Comparison of ENCODE assay signal across 2 cellular contexts in the genomic region with DNA sequence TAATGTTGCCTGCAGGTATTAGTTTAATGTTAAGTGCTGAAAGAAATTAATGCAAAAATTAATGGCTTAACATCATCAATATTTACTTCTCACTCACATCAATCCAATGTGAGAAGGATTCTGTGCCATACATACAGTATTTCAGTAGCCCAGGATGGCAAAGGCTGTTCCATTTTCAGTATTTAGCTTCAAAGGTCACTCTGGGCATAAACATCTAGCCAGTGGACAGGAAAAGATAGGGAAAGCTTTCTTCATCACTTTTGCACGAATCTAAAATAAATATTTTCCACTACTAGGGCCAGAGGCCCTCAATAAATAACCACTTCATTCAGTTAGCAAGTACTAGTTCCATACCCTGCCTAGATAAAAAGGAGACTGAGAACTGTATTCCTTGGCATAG.
TF ChIP-seq lines count a peak whose summit lies in the region.

No MANE protein-coding gene starts in this region.

TF ChIP-seq in liver, 16 proteins besides CTCF, POLR2A, EP300 and RAD21 (continued from another document):
- no peak for TF ChIP-seq GABPA (IDR thresholded peaks at IDR 0.05 in 1 of 2, conservative IDR thresholded peaks at IDR 0.05 in 1 of 2)
TF ChIP-seq in liver: peak in this region for 2.

TF ChIP-seq in HepG2, 621 proteins besides CTCF, POLR2A, EP300 and RAD21 (continued from another document):
- TF ChIP-seq, protein P1, sequence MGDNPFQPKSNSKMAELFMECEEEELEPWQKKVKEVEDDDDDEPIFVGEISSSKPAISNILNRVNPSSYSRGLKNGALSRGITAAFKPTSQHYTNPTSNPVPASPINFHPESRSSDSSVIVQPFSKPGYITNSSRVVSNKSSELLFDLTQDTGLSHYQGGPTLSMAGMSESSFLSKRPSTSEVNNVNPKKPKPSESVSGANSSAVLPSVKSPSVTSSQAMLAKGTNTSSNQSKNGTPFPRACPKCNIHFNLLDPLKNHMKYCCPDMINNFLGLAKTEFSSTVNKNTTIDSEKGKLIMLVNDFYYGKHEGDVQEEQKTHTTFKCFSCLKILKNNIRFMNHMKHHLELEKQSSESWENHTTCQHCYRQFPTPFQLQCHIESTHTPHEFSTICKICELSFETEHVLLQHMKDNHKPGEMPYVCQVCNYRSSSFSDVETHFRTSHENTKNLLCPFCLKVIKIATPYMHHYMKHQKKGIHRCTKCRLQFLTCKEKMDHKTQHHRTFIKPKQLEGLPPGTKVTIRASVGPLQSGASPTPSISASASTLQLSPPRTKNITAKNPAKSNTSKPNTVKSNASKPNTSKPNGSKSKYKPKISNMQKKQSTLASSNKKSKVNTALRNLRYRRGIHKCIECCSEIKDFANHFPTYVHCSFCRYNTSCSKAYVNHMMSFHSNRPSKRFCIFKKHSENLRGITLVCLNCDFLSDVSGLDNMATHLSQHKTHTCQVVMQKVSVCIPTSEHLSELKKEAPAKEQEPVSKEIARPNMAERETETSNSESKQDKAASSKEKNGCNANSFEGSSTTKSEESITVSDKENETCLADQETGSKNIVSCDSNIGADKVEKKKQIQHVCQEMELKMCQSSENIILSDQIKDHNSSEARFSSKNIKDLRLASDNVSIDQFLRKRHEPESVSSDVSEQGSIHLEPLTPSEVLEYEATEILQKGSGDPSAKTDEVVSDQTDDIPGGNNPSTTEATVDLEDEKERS (CRISPR knock-in tag; IDR thresholded peaks at IDR 0.05) = no peak
- TF ChIP-seq MLLT10 (CRISPR knock-in tag; IDR thresholded peaks at IDR 0.05) = no peak
- TF ChIP-seq KDM2A (CRISPR knock-in tag; IDR thresholded peaks at IDR 0.05; ENCODE audit: borderline replicate concordance, low read depth) = no peak
- TF ChIP-seq, protein P2, sequence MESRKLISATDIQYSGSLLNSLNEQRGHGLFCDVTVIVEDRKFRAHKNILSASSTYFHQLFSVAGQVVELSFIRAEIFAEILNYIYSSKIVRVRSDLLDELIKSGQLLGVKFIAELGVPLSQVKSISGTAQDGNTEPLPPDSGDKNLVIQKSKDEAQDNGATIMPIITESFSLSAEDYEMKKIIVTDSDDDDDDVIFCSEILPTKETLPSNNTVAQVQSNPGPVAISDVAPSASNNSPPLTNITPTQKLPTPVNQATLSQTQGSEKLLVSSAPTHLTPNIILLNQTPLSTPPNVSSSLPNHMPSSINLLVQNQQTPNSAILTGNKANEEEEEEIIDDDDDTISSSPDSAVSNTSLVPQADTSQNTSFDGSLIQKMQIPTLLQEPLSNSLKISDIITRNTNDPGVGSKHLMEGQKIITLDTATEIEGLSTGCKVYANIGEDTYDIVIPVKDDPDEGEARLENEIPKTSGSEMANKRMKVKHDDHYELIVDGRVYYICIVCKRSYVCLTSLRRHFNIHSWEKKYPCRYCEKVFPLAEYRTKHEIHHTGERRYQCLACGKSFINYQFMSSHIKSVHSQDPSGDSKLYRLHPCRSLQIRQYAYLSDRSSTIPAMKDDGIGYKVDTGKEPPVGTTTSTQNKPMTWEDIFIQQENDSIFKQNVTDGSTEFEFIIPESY (CRISPR knock-in tag; IDR thresholded peaks at IDR 0.05) = no peak
- no peak for TF ChIP-seq ZNF331 (CRISPR knock-in tag; IDR thresholded peaks at IDR 0.05)
- no peak for TF ChIP-seq SIX4 (CRISPR knock-in tag; IDR thresholded peaks at IDR 0.05)
- no peak for TF ChIP-seq U2AF1 (optimal IDR thresholded peaks at IDR 0.05; ENCODE audit: low read depth, low read length)
- TF ChIP-seq DMAP1 (CRISPR knock-in tag; IDR thresholded peaks at IDR 0.05) = no peak
- no peak for TF ChIP-seq AKAP8 (CRISPR knock-in tag; IDR thresholded peaks at IDR 0.05)
- no peak for TF ChIP-seq KAT7 (CRISPR knock-in tag; IDR thresholded peaks at IDR 0.05; ENCODE audit: borderline replicate concordance)
- TF ChIP-seq ZFY (CRISPR knock-in tag; IDR thresholded peaks at IDR 0.05) = no peak
- TF ChIP-seq HOXA3 (CRISPR knock-in tag; IDR thresholded peaks at IDR 0.05) = no peak
- TF ChIP-seq, protein P3, sequence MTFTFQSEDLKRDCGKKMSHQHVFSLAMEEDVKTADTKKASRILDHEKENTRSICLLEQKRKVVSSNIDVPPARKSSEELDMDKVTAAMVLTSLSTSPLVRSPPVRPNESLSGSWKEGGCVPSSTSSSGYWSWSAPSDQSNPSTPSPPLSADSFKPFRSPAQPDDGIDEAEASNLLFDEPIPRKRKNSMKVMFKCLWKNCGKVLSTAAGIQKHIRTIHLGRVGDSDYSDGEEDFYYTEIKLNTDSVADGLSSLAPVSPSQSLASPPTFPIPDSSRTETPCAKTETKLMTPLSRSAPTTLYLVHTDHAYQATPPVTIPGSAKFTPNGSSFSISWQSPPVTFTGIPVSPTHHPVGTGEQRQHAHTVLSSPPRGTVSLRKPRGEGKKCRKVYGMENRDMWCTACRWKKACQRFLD (CRISPR knock-in tag; IDR thresholded peaks at IDR 0.05; ENCODE audit: borderline replicate concordance) = no peak
